ENCODE assay signal across 8 cellular contexts in the genomic region with DNA sequence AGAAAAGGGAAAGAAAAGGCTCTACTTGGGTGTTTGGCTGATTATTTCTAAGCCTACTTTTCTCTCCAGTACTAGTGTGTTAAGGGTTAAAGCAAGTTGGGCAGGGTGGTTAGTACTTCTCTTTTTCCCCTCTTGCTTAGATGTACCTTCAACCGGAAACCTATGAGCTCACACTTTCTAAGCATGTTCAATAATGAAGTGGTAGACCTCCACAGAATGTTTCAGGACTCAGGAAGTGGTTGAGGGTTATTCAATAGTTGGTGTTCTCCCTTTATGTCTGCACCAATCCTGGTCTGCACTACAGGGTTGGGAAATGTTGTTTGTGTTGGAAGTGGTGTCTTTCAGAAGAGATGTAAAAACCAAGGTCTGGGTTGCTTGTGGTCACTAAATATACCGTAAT.
DNase-seq lines count a peak whose midpoint lies in the region; ATAC-seq lines count a peak whose summit lies in the region.

No MANE protein-coding gene starts in this region.

- intact Hi-C loops in left ventricle myocardium superior (cut with micrococcal nuclease): no loop called here

- DNase-seq in NAMALWA (ENCODE audit: low spot score) (peak; percentile 52), left ventricle myocardium superior (no peak), superior temporal gyrus (ENCODE audit: extremely low spot score) (no peak), T-helper 9 cell (no peak), amygdala (lab: John Stamatoyannopoulos, UW) (no peak), NCI-H82 (lab: John Stamatoyannopoulos, UW) (no peak)

- ATAC-seq in GM18867 (IDR thresholded peaks at IDR 0.05; ENCODE audit: unreplicated experiment) (peak; percentile 99), HG02571 (IDR thresholded peaks at IDR 0.05; ENCODE audit: unreplicated experiment) (peak; percentile 92), left ventricle myocardium superior (peak; percentile 48)

Comparison
In these comparisons a context has a peak if more than half of its experiments do, and no peak if none do; other contexts are left out.
1. ATAC-seq: peak in every context shown above with its lines; median percentile 99 in GM18867; 92 in HG02571; 48 in left ventricle myocardium superior.